8 cellular contexts compared by ENCODE assay signal in genomic region chr14:70013269-70013873, GRCh38.
DNase-seq lines count a peak whose midpoint lies in the region; ATAC-seq and TF ChIP-seq lines count a peak whose summit lies in the region.

No MANE protein-coding gene starts in this region.

- peak; percentile 42 to 82 (median 72) for TF ChIP-seq CTCF in body of pancreas (IDR thresholded peaks at IDR 0.05)

- no peaks in the 10 kb centered on the region for H3K27me3 ChIP-seq in body of pancreas

- H3K27ac ChIP-seq in body of pancreas: no peak overlapping the region

- 40 to 61% methylated on average over 2 of the region's 2 CpGs for whole genome bisulfite sequencing in body of pancreas, 2 donors

- no peaks in the 10 kb centered on the region for H3K9me3 ChIP-seq in body of pancreas

- no peaks in the 10 kb centered on the region for H3K4me1 ChIP-seq in body of pancreas

- H3K36me3 ChIP-seq in body of pancreas (replicated peaks in 1 of 2; ENCODE audit: insufficient read depth in 1 of 2, low read depth in 2 of 2): no peaks in the 10 kb centered on the region

- ATAC-seq in body of pancreas: peak; percentile 67
- ATAC-seq in GM21423 (IDR thresholded peaks at IDR 0.05; ENCODE audit: unreplicated experiment): no peak

- no peak overlapping the region for H3K4me3 ChIP-seq in body of pancreas

- intact Hi-C loops in body of pancreas (cut with DNase I): no loop called here

- TF ChIP-seq POLR2A in body of pancreas (IDR thresholded peaks at IDR 0.05): no peak

- peak; percentile 2 for DNase-seq in NOMO-1 treated with DMSO at 0.1 percent for 48 hours (lab: John Stamatoyannopoulos, UW; ENCODE audit: unreplicated experiment)
- no peak for DNase-seq in NOMO-1 treated with dmso at 0.1 percent for 144 hours (lab: John Stamatoyannopoulos, UW; ENCODE audit: unreplicated experiment)
- peak; percentile 13 to 28 for DNase-seq in Kasumi-1 (lab: John Stamatoyannopoulos, UW)
- DNase-seq in body of pancreas: peak; percentile 42 to 74 (median 60)
- DNase-seq in mucosa of gallbladder (ENCODE audit: low spot score): peak; percentile 27
- no peak for DNase-seq in T-helper 9 cell
- DNase-seq in NCI-H2171 treated with DMSO at 0.1 percent for 48 hours (lab: John Stamatoyannopoulos, UW): no peak

Comparison
In these comparisons a context has a peak if more than half of its experiments do, and no peak if none do; other contexts are left out.
1. DNase-seq: peak in NOMO-1 treated with DMSO at 0.1 percent for 48 hours (single experiment), Kasumi-1 (2 of 2), body of pancreas (4 of 4) and mucosa of gallbladder (single experiment); none in NOMO-1 treated with dmso at 0.1 percent for 144 hours (single experiment), T-helper 9 cell (single experiment) and NCI-H2171 treated with DMSO at 0.1 percent for 48 hours (single experiment).